ENCODE assay signal across 14 cellular contexts in genomic region chr6:100663219-100663863, GRCh38.
DNase-seq lines count a peak whose midpoint lies in the region; ATAC-seq, FAIRE-seq and TF ChIP-seq lines count a peak whose summit lies in the region.
"Had no signal": no experiment of that assay in that cellular context is flagged by ENCODE, and none has a peak within 500 bp of the region (broad histone marks: within the 10 kb centered on the region; RNA-seq: fewer than 3 reads in every experiment).

No MANE protein-coding gene starts in this region.

- peak; percentile 24 for DNase-seq in AG09319 (ENCODE audit: extremely low read depth, low read depth)
- no peak for DNase-seq in GM12878 (ENCODE audit: low read depth, low spot score)
- DNase-seq in immature natural killer cell = no peak
- no peak for DNase-seq in CD1c-positive myeloid dendritic cell (ENCODE audit: extremely low spot score)
- DNase-seq in activated CD4-positive, CD25-positive, alpha-beta regulatory T cell (lab: John Stamatoyannopoulos, UW) = no peak
- DNase-seq: activated CD8-positive, alpha-beta T cell treated with anti-CD3 and anti-CD28 coated beads, Interleukin-2, amount 10 ng/mL, durations not matched to agents 7 days and 5 days; activated naive CD4-positive, alpha-beta T cell treated with anti-CD3 and anti-CD28 coated beads for 36 hours; NCI-H2107; uterus had no signal

- POLR2A ChIA-PET in GM12878 (lab: Charles Lee) = no interaction called here

- ATAC-seq in GM12878 (no peak), HG03354 (IDR thresholded peaks at IDR 0.05; ENCODE audit: poor library complexity, severe bottlenecking, unreplicated experiment) (no peak)
- ATAC-seq: activated CD8-positive, alpha-beta T cell treated with anti-CD3 and anti-CD28 coated beads, Interleukin-2, amount 10 ng/mL, durations not matched to agents 7 days and 5 days had no signal

- no peak overlapping the region for H3K4me3 Mint-ChIP-seq in immature natural killer cell
- H3K4me3 Mint-ChIP-seq: activated CD8-positive, alpha-beta T cell treated with anti-CD3 and anti-CD28 coated beads, Interleukin-2, amount 10 ng/mL, durations not matched to agents 7 days and 5 days; activated naive CD4-positive, alpha-beta T cell treated with anti-CD3 and anti-CD28 coated beads for 36 hours; CD14-positive monocyte had no signal

- WGBS in GM12878 (ENCODE audit: insufficient coverage, insufficient replicate concordance, low lambda C conversion rate, missing lambda C conversion rate) = 74% methylated on average over 5 of the region's 5 CpGs

- H3K4me1 ChIP-seq in KMS-11 (ENCODE audit: low read depth, poor library complexity, severe bottlenecking) (peaks cover 34% of the 10 kb centered on the region), GM12878 (ENCODE audit: control insufficient read depth, insufficient read depth, low read length) (peaks cover 11% of the 10 kb centered on the region)
- H3K4me1 ChIP-seq: uterus had no signal

- TF ChIP-seq CTCF in AG09319 (IDR thresholded peaks at IDR 0.05; ENCODE audit: low read depth, low read length) = no peak
- TF ChIP-seq CTCF in KMS-11 (conservative IDR thresholded peaks at IDR 0.05; ENCODE audit: low read depth, low read length) = no peak
- no peak for TF ChIP-seq CTCF in GM12878 (IDR thresholded peaks at IDR 0.05 in 2 of 3, conservative IDR thresholded peaks at IDR 0.05 in 1 of 3; ENCODE audit: control insufficient read depth in 2 of 3, extremely low read depth in 1 of 3, insufficient read depth in 1 of 3, low read depth in 3 of 3, low read length in 3 of 3)

- BruUV-seq in GM12878 (replicated peaks; lab: Mats Ljungman, UMichigan) = no TSS peak

- FAIRE-seq in GM12878 (lab: Jason Lieb, UNC) = peak; percentile 44
- peak; percentile 24 for FAIRE-seq in islet of Langerhans (lab: Jason Lieb, UNC)

- no peak overlapping the region for H3K4me3 ChIP-seq in KMS-11 (IDR thresholded peaks at IDR 0.05; ENCODE audit: insufficient read depth, low read depth, low read length)
- no peak overlapping the region for H3K4me3 ChIP-seq in GM12878
- H3K4me3 ChIP-seq: skin epidermis, uterus had no signal

- H3K27ac ChIP-seq in KMS-11 (no peak overlapping the region), GM12878 (ENCODE audit: control insufficient read depth, insufficient read depth) (no peak overlapping the region)
- H3K27ac ChIP-seq: skin epidermis, uterus had no signal

- no peaks in the 10 kb centered on the region for H3K36me3 ChIP-seq in KMS-11 (ENCODE audit: insufficient read depth)
- H3K36me3 ChIP-seq in GM12878 (ENCODE audit: control insufficient read depth in 2 of 2, insufficient read depth in 2 of 2, low read length in 1 of 2) = peaks cover 0 to 11% of the 10 kb centered on the region in 2 experiments; a peak in 3 of 4 replicates
- H3K36me3 ChIP-seq: uterus had no signal

- H3K4me2 ChIP-seq in KMS-11 = peak overlapping the region; percentile 21; the same call in 1 of the 2 replicates
- H3K4me2 ChIP-seq in GM12878 (ENCODE audit: control insufficient read depth, insufficient read depth) = no peak overlapping the region

- CTCF ChIA-PET in GM12878 (lab: Yijun Ruan, JAX) = interaction anchor here (0.6 to 3.4 kb wide), 35 partner anchors 8 to 796 kb away, joined by 3 to 21 read pairs (median 6); no protein-coding TSS in a partner anchor

- SMC1A ChIA-PET in GM12878 (lab: Charles Lee; ENCODE audit: uncharacterized antibody, unreplicated experiment) = interaction anchor here (0.8 to 2.9 kb wide), 25 partner anchors 9 to 563 kb away, joined by 3 to 21 read pairs (median 4); no protein-coding TSS in a partner anchor

- TF ChIP-seq POLR2A in GM12878 (IDR thresholded peaks at IDR 0.05; ENCODE audit: low read depth, low read length) = no peak

- no peak for TF ChIP-seq EP300 in GM12878 (IDR thresholded peaks at IDR 0.05; ENCODE audit: borderline replicate concordance in 1 of 2, control insufficient read depth in 1 of 2, low read depth in 2 of 2, low read length in 2 of 2)

- H3K27ac Mint-ChIP-seq in immature natural killer cell = no peak overlapping the region
- H3K27ac Mint-ChIP-seq: activated CD8-positive, alpha-beta T cell treated with anti-CD3 and anti-CD28 coated beads, Interleukin-2, amount 10 ng/mL, durations not matched to agents 7 days and 5 days; activated naive CD4-positive, alpha-beta T cell treated with anti-CD3 and anti-CD28 coated beads for 36 hours; CD14-positive monocyte had no signal

- no peaks in the 10 kb centered on the region for H3K27me3 ChIP-seq in KMS-11 (ENCODE audit: insufficient read depth, low read depth)
- H3K27me3 ChIP-seq in GM12878 (replicated peaks in 1 of 2; ENCODE audit: control insufficient read depth in 2 of 2, insufficient read depth in 2 of 2, low read length in 1 of 2) = no peaks in the 10 kb centered on the region
- H3K27me3 ChIP-seq: uterus had no signal

- H3K4me1 Mint-ChIP-seq in immature natural killer cell = peaks cover 2 to 11% of the 10 kb centered on the region in 2 donors
- H3K4me1 Mint-ChIP-seq: CD14-positive monocyte had no signal

- TF ChIP-seq RAD21 in GM12878 (IDR thresholded peaks at IDR 0.05; ENCODE audit: insufficient read depth, low read depth, low read length) = no peak

- in situ Hi-C loops in GM12878 (cut with MboI) = loop anchor here (10.0 kb wide), 1 partner anchor 549 kb away; no protein-coding TSS in a partner anchor

- no peaks in the 10 kb centered on the region for H3K9me3 ChIP-seq in GM12878 (replicated peaks; ENCODE audit: control insufficient read depth, insufficient read depth, low read length)
- H3K9me3 ChIP-seq: uterus had no signal

- peaks cover 0 to 2% (median 0%) of the 10 kb centered on the region in 3 donors for H3K27me3 Mint-ChIP-seq in immature natural killer cell (ENCODE audit: low read depth in 3 of 3)

- intact Hi-C loops in GM12878 (cut with micrococcal nuclease; ENCODE audit: unreplicated experiment) = loop anchor here (5.0 to 10.0 kb wide), 2 partner anchors 561 to 796 kb away; no protein-coding TSS in a partner anchor

- H4K20me1 ChIP-seq in KMS-11 (ENCODE audit: insufficient read depth) (no peaks in the 10 kb centered on the region), GM12878 (ENCODE audit: control insufficient read depth, insufficient read depth) (no peaks in the 10 kb centered on the region)

- H3K36me3 Mint-ChIP-seq in immature natural killer cell = peaks cover 0 to 8% (median 4%) of the 10 kb centered on the region in 3 donors

- H3K9ac ChIP-seq in KMS-11 = no peak overlapping the region
- no peak overlapping the region for H3K9ac ChIP-seq in GM12878 (ENCODE audit: control insufficient read depth, insufficient read depth, low read length)

- RAD21 ChIA-PET in GM12878 (lab: Charles Lee; ENCODE audit: unreplicated experiment) = interaction anchor here (0.6 to 2.6 kb wide), 7 partner anchors 147 to 661 kb away, joined by 3 to 15 read pairs (median 4); no protein-coding TSS in a partner anchor

- no peaks in the 10 kb centered on the region for H3K9me3 Mint-ChIP-seq in immature natural killer cell
- H3K9me3 Mint-ChIP-seq: activated naive CD4-positive, alpha-beta T cell treated with anti-CD3 and anti-CD28 coated beads for 36 hours; CD14-positive monocyte had no signal

- H2AFZ ChIP-seq in KMS-11 (ENCODE audit: low read depth) (no peak overlapping the region), GM12878 (ENCODE audit: control insufficient read depth, low read depth, low read length) (no peak overlapping the region)

- H3K79me2 ChIP-seq in KMS-11 (ENCODE audit: insufficient read depth, low read depth) = no peaks in the 10 kb centered on the region
- no peaks in the 10 kb centered on the region for H3K79me2 ChIP-seq in GM12878 (ENCODE audit: control insufficient read depth, insufficient read depth, low read length)

TF ChIP-seq in GM12878, 131 proteins besides CTCF, POLR2A, EP300 and RAD21 (continues in another document):
- TF ChIP-seq KLF5 (IDR thresholded peaks at IDR 0.05; ENCODE audit: partially characterized antibody) (no peak), JUNB (IDR thresholded peaks at IDR 0.05) (no peak), ETV6 (conservative IDR thresholded peaks at IDR 0.05 in 1 of 2, IDR thresholded peaks at IDR 0.05 in 1 of 2; ENCODE audit: borderline replicate concordance in 1 of 2, low read depth in 1 of 2) (no peak), CREM (IDR thresholded peaks at IDR 0.05; ENCODE audit: low read depth) (no peak), NFXL1 (IDR thresholded peaks at IDR 0.05; ENCODE audit: borderline replicate concordance) (no peak), SP1 (IDR thresholded peaks at IDR 0.05; ENCODE audit: low read depth, low read length) (no peak), CHD1 (IDR thresholded peaks at IDR 0.05; ENCODE audit: low read depth, low read length) (no peak), CBX5 (IDR thresholded peaks at IDR 0.05; ENCODE audit: low read depth) (no peak), SMC3 (IDR thresholded peaks at IDR 0.05; ENCODE audit: borderline replicate concordance, low read length) (no peak), RELA (IDR thresholded peaks at IDR 0.05; ENCODE audit: borderline replicate concordance, partially characterized antibody) (no peak), MLLT1 (IDR thresholded peaks at IDR 0.05) (no peak), CREB1 (IDR thresholded peaks at IDR 0.05; ENCODE audit: low read depth) (no peak), ZNF384 (IDR thresholded peaks at IDR 0.05; ENCODE audit: borderline replicate concordance, low read depth, low read length) (no peak), BHLHE40 (IDR thresholded peaks at IDR 0.05; ENCODE audit: borderline replicate concordance in 1 of 2, low read depth in 2 of 2, low read length in 1 of 2) (no peak)
- TF ChIP-seq, protein P1, sequence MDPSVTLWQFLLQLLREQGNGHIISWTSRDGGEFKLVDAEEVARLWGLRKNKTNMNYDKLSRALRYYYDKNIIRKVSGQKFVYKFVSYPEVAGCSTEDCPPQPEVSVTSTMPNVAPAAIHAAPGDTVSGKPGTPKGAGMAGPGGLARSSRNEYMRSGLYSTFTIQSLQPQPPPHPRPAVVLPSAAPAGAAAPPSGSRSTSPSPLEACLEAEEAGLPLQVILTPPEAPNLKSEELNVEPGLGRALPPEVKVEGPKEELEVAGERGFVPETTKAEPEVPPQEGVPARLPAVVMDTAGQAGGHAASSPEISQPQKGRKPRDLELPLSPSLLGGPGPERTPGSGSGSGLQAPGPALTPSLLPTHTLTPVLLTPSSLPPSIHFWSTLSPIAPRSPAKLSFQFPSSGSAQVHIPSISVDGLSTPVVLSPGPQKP (IDR thresholded peaks at IDR 0.05; ENCODE audit: low read depth, low read length) = no peak
